18 cellular contexts compared by ENCODE assay signal in genomic region chr13:43470610-43471009, GRCh38.
DNase-seq lines count a peak whose midpoint lies in the region; ATAC-seq and TF ChIP-seq lines count a peak whose summit lies in the region.
"Had no signal": no experiment of that assay in that cellular context is flagged by ENCODE, and none has a peak within 500 bp of the region (broad histone marks: within the 10 kb centered on the region; RNA-seq: fewer than 3 reads in every experiment).

No MANE protein-coding gene starts in this region.

- CTCF ChIA-PET in activated CD8-positive, alpha-beta T cell treated with anti-CD3 and anti-CD28 coated beads for 36 hours (lab: Charles Lee): no interaction called here

- ATAC-seq in activated CD8-positive, alpha-beta T cell treated with anti-CD3 and anti-CD28 coated beads for 36 hours: no peak
- ATAC-seq in HG03432 (IDR thresholded peaks at IDR 0.05; ENCODE audit: unreplicated experiment): no peak
- ATAC-seq: K562 had no signal

- DNase-seq in HT1080 (ENCODE audit: low read depth) (peak; percentile 3), fibroblast of gingiva (ENCODE audit: low read depth) (peak; percentile 21), myocyte (ENCODE audit: low read depth) (peak; percentile 18)
- no peak for DNase-seq in activated CD8-positive, alpha-beta T cell treated with anti-CD3 and anti-CD28 coated beads for 36 hours
- no peak for DNase-seq in activated CD4-positive, CD25-positive, alpha-beta regulatory T cell treated with anti-CD3 and anti-CD28 coated beads, Interleukin-2, amount 50 U/mL, for 72 hours
- DNase-seq: ACHN; BE2C; C1 segment of cervical spinal cord; CD4-positive, CD25-positive, alpha-beta regulatory T cell; CD8-positive, alpha-beta memory T cell; COR-L47; DMS 273 treated with DMSO at 0.1 percent for 48 hours; DMS53; GDM1; GOT3; H7 had no signal

- no peak for TF ChIP-seq CTCF in activated CD8-positive, alpha-beta T cell treated with anti-CD3 and anti-CD28 coated beads for 36 hours (IDR thresholded peaks at IDR 0.05)

- no peaks in the 10 kb centered on the region for H3K4me1 Mint-ChIP-seq in activated CD8-positive, alpha-beta T cell treated with anti-CD3 and anti-CD28 coated beads for 36 hours (ENCODE audit: low read depth)
- H3K4me1 Mint-ChIP-seq: CD4-positive, CD25-positive, alpha-beta regulatory T cell; CD8-positive, alpha-beta memory T cell had no signal

- H3K9me3 Mint-ChIP-seq in activated CD8-positive, alpha-beta T cell treated with anti-CD3 and anti-CD28 coated beads for 36 hours: no peaks in the 10 kb centered on the region
- H3K9me3 Mint-ChIP-seq: CD8-positive, alpha-beta memory T cell had no signal

- peaks cover 13% of the 10 kb centered on the region for H3K27me3 Mint-ChIP-seq in activated CD8-positive, alpha-beta T cell treated with anti-CD3 and anti-CD28 coated beads for 36 hours

- no peak overlapping the region for H3K27ac Mint-ChIP-seq in activated CD8-positive, alpha-beta T cell treated with anti-CD3 and anti-CD28 coated beads for 36 hours
- H3K27ac Mint-ChIP-seq: CD4-positive, CD25-positive, alpha-beta regulatory T cell; CD8-positive, alpha-beta memory T cell had no signal

- intact Hi-C loops in activated CD8-positive, alpha-beta T cell treated with anti-CD3 and anti-CD28 coated beads for 36 hours (cut with micrococcal nuclease): no loop called here

- POLR2A ChIA-PET in activated CD8-positive, alpha-beta T cell treated with anti-CD3 and anti-CD28 coated beads for 36 hours (lab: Charles Lee): no interaction called here

- no peak overlapping the region for H3K4me3 Mint-ChIP-seq in activated CD8-positive, alpha-beta T cell treated with anti-CD3 and anti-CD28 coated beads for 36 hours
- H3K4me3 Mint-ChIP-seq: CD4-positive, CD25-positive, alpha-beta regulatory T cell; CD8-positive, alpha-beta memory T cell had no signal

- no peaks in the 10 kb centered on the region for H3K36me3 Mint-ChIP-seq in activated CD8-positive, alpha-beta T cell treated with anti-CD3 and anti-CD28 coated beads for 36 hours (ENCODE audit: low read depth)
- H3K36me3 Mint-ChIP-seq: CD4-positive, CD25-positive, alpha-beta regulatory T cell; CD8-positive, alpha-beta memory T cell had no signal

Comparison
In these comparisons a context has a peak if more than half of its experiments do, and no peak if none do; other contexts are left out.
1. DNase-seq: peak in HT1080 (single experiment), fibroblast of gingiva (single experiment) and myocyte (single experiment); none in activated CD8-positive, alpha-beta T cell treated with anti-CD3 and anti-CD28 coated beads for 36 hours (single experiment) and activated CD4-positive, CD25-positive, alpha-beta regulatory T cell treated with anti-CD3 and anti-CD28 coated beads, Interleukin-2, amount 50 U/mL, for 72 hours (single experiment).